In the genomic region with DNA sequence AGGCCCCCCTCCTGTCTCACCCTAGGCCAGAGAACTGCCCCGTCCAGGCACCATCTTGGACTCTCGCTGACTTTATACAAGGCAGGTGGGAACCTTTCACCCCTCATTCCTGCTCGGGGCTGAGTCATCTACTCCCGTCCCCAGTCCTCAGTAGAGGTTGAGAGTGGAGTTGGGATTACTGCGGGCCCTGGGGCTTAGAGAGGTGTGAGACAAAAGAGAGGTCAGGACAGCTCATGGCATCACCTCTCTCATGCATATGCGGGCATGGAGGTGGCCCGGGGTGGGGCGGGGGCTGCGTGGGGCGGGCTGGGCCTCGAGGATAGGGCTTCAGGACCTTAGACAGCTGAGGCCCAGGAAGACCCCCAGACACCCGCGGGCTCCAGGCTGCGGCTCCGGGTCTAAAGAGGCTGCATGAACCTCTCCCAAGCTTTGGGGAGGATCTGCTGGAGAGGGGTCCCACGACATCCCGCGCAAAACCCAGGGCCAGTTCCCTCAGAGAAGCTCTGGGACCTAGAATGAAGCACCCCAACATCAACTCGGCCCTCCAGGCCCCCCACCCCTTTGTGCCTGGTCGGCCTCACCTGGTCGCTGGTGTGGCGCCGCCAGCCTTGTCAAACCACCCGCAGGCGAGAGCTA, we compare ENCODE assay signal across 8 cellular contexts. TPM values are rescaled to one million over a fixed set of nuclear protein-coding genes. Genes with fewer than 3 reads are reported as not detected.
DNase-seq lines count a peak whose midpoint lies in the region; ATAC-seq and TF ChIP-seq lines count a peak whose summit lies in the region.

No MANE protein-coding gene starts in this region.

- peak overlapping the region in 1 of 2 donors; percentile 61 for H3K27ac Mint-ChIP-seq in natural killer cell treated with Interleukin-12 subunit alpha and Interleukin-12 subunit beta and Interleukin-15 and Interleukin-18, amount 100 ng/mL, for 72 hours

- POLR2A ChIA-PET in BJ (lab: Charles Lee): interaction anchor here (1.1 kb wide), 1 partner anchor 12 kb away, joined by 3 read pairs; no protein-coding TSS in a partner anchor

- no peaks in the 10 kb centered on the region for H3K79me2 ChIP-seq in KMS-11 (ENCODE audit: insufficient read depth, low read depth)

- no peak for ATAC-seq in natural killer cell treated with Interleukin-12 subunit alpha and Interleukin-12 subunit beta and Interleukin-15 and Interleukin-18, amount 100 ng/mL, for 72 hours
- ATAC-seq in HG02571 (IDR thresholded peaks at IDR 0.05; ENCODE audit: unreplicated experiment) (no peak), GM21360 (IDR thresholded peaks at IDR 0.05; ENCODE audit: unreplicated experiment) (no peak)

- intact Hi-C loops in dorsolateral prefrontal cortex (cut with DNase I): loop anchor here in 1 of 2 donors (1.0 to 5.0 kb wide), 2 partner anchors 32 to 37 kb away; no protein-coding TSS in a partner anchor

- CTCF ChIA-PET in BJ (lab: Yijun Ruan, JAX): interaction anchor here (1.5 to 15.1 kb wide), 9 partner anchors 9 to 111 kb away, joined by 3 to 194 read pairs (median 15); a partner anchor contains a TSS

- H3K4me2 ChIP-seq in KMS-11: peak overlapping the region; percentile 95

- H3K4me1 Mint-ChIP-seq in natural killer cell treated with Interleukin-12 subunit alpha and Interleukin-12 subunit beta and Interleukin-15 and Interleukin-18, amount 100 ng/mL, for 72 hours (ENCODE audit: low read depth in 2 of 2): peaks cover 15 to 22% of the 10 kb centered on the region in 2 donors

- H3K4me3 Mint-ChIP-seq in natural killer cell treated with Interleukin-12 subunit alpha and Interleukin-12 subunit beta and Interleukin-15 and Interleukin-18, amount 100 ng/mL, for 72 hours: peak overlapping the region; percentile 93

- peak overlapping the region; percentile 92 for H2AFZ ChIP-seq in KMS-11 (ENCODE audit: low read depth)

- H3K27me3 Mint-ChIP-seq in natural killer cell treated with Interleukin-12 subunit alpha and Interleukin-12 subunit beta and Interleukin-15 and Interleukin-18, amount 100 ng/mL, for 72 hours: peaks cover 0 to 2% of the 10 kb centered on the region in 2 donors

- 0 out of 2 replicates have a peak, but pooled peaks cover 2% of the 10 kb centered on the region for H3K27me3 ChIP-seq in BJ (ENCODE audit: control insufficient read depth, insufficient read depth, low read length)
- peaks cover 20% of the 10 kb centered on the region; the same call in 1 of the 2 replicates for H3K27me3 ChIP-seq in KMS-11 (ENCODE audit: insufficient read depth, low read depth)
- H3K27me3 ChIP-seq in dorsolateral prefrontal cortex: no peaks in the 10 kb centered on the region

- no peaks in the 10 kb centered on the region for H4K20me1 ChIP-seq in KMS-11 (ENCODE audit: insufficient read depth)

- peaks cover 7% of the 10 kb centered on the region for H3K36me3 ChIP-seq in BJ (ENCODE audit: control insufficient read depth, insufficient read depth, low read length)
- H3K36me3 ChIP-seq in KMS-11 (ENCODE audit: insufficient read depth): no peaks in the 10 kb centered on the region

- no peak for DNase-seq in BJ (ENCODE audit: low read depth)
- no peak for DNase-seq in dorsolateral prefrontal cortex
- DNase-seq in natural killer cell treated with Interleukin-12 subunit alpha and Interleukin-12 subunit beta and Interleukin-15 and Interleukin-18, amount 100 ng/mL, for 72 hours (ENCODE audit: low spot score): no peak
- DNase-seq in SKM-1 (lab: John Stamatoyannopoulos, UW; ENCODE audit: unreplicated experiment): no peak
- no peak for DNase-seq in HCEC 1CT

- H3K4me1 ChIP-seq in KMS-11 (ENCODE audit: low read depth, poor library complexity, severe bottlenecking): no peaks in the 10 kb centered on the region

- no peak overlapping the region for H3K9ac ChIP-seq in KMS-11

- H3K27ac ChIP-seq in KMS-11 (no peak overlapping the region), dorsolateral prefrontal cortex (peak overlapping the region in 57 of 59 donors; percentile 93 to 100 (median 99))

- TF ChIP-seq CTCF in BJ (IDR thresholded peaks at IDR 0.05; ENCODE audit: insufficient read depth, low read depth, low read length) (no peak), KMS-11 (conservative IDR thresholded peaks at IDR 0.05; ENCODE audit: low read depth, low read length) (no peak), dorsolateral prefrontal cortex (IDR thresholded peaks at IDR 0.05 in 54 of 56, conservative IDR thresholded peaks at IDR 0.05 in 2 of 56; ENCODE audit: low read depth in 1 of 56, partially characterized antibody in 56 of 56) (peak in 2 of 56 donors; percentile 17 to 27)

- H3K36me3 Mint-ChIP-seq in natural killer cell treated with Interleukin-12 subunit alpha and Interleukin-12 subunit beta and Interleukin-15 and Interleukin-18, amount 100 ng/mL, for 72 hours: no peaks in the 10 kb centered on the region

- H3K4me3 ChIP-seq in BJ (ENCODE audit: low read depth, low read length) (peak overlapping the region; percentile 76), KMS-11 (IDR thresholded peaks at IDR 0.05; ENCODE audit: insufficient read depth, low read depth, low read length) (no peak overlapping the region), dorsolateral prefrontal cortex (peak overlapping the region; percentile 55 to 100 (median 92))

- H3K9me3 Mint-ChIP-seq in natural killer cell treated with Interleukin-12 subunit alpha and Interleukin-12 subunit beta and Interleukin-15 and Interleukin-18, amount 100 ng/mL, for 72 hours: no peaks in the 10 kb centered on the region

RNA-seq across cellular contexts. Expression of a gene that starts 0.3 kb away (rescaled TPM):
- polyA plus RNA-seq in BJ (2011; rRNA removed): 0.53 and 0.86 TPM in 2 replicates
- 0.26 and 0.57 TPM in 2 replicates for polyA minus RNA-seq in BJ (2011; rRNA and poly(A)+ RNA removed)
- total RNA-seq in dorsolateral prefrontal cortex: 10 to 100 TPM; 11.3 to 42.8 (median 23.8) TPM
- total RNA-seq in natural killer cell treated with Interleukin-12 subunit alpha and Interleukin-12 subunit beta and Interleukin-15 and Interleukin-18, amount 100 ng/mL, for 72 hours: under 1 TPM; 0.17 to 0.62 TPM

RNA-seq across cellular contexts. Expression of a gene that starts 0.4 kb away (rescaled TPM):
- 100 and 125 TPM in 2 replicates for polyA plus RNA-seq in BJ (2011; rRNA removed)
- polyA minus RNA-seq in BJ (2011; rRNA and poly(A)+ RNA removed): 93.5 and 151 TPM in 2 replicates
- total RNA-seq in dorsolateral prefrontal cortex: 100 to 1,000 TPM in 7 of 120 experiments, 10 to 100 TPM in 113; 53.8 to 127 (median 83.8) TPM
- total RNA-seq in natural killer cell treated with Interleukin-12 subunit alpha and Interleukin-12 subunit beta and Interleukin-15 and Interleukin-18, amount 100 ng/mL, for 72 hours: 10 to 100 TPM; 12.5 to 21.1 TPM

RNA-seq across cellular contexts. Expression of a gene that starts 31.0 kb away (rescaled TPM):
- polyA plus RNA-seq in BJ (2011; rRNA removed): 47.5 and 81.5 TPM in 2 replicates
- 50.0 and 80.8 TPM in 2 replicates for polyA minus RNA-seq in BJ (2011; rRNA and poly(A)+ RNA removed)
- total RNA-seq in dorsolateral prefrontal cortex: 100 to 1,000 TPM in 1 of 120 experiments, 10 to 100 TPM in 119; 37.0 to 129 (median 54.7) TPM
- total RNA-seq in natural killer cell treated with Interleukin-12 subunit alpha and Interleukin-12 subunit beta and Interleukin-15 and Interleukin-18, amount 100 ng/mL, for 72 hours: 1 to 10 TPM; 6.2 to 6.4 TPM

RNA-seq across cellular contexts. Expression of a gene that starts 31.2 kb away (rescaled TPM):
- polyA plus RNA-seq in BJ (2011; rRNA removed): 21.4 and 32.4 TPM in 2 replicates
- 18.1 and 21.5 TPM in 2 replicates for polyA minus RNA-seq in BJ (2011; rRNA and poly(A)+ RNA removed)
- total RNA-seq in dorsolateral prefrontal cortex: 1 to 10 TPM in 105 of 120 experiments, under 1 TPM in 15; 0.37 to 6.3 (median 1.9) TPM
- total RNA-seq in natural killer cell treated with Interleukin-12 subunit alpha and Interleukin-12 subunit beta and Interleukin-15 and Interleukin-18, amount 100 ng/mL, for 72 hours: 1 to 10 TPM in 1 of 2 donors, not detected in 1; 1.9 TPM

RNA-seq across cellular contexts. Expression of a gene that starts 43.3 kb away (rescaled TPM):
- 4.7 and 5.5 TPM in 2 replicates for polyA plus RNA-seq in BJ (2011; rRNA removed)
- polyA minus RNA-seq in BJ (2011; rRNA and poly(A)+ RNA removed): 4.6 and 5.9 TPM in 2 replicates
- total RNA-seq in dorsolateral prefrontal cortex: 10 to 100 TPM in 1 of 120 experiments, 1 to 10 TPM in 119; 3.4 to 10.0 (median 5.4) TPM
- total RNA-seq in natural killer cell treated with Interleukin-12 subunit alpha and Interleukin-12 subunit beta and Interleukin-15 and Interleukin-18, amount 100 ng/mL, for 72 hours: 10 to 100 TPM; 13.6 to 34.2 TPM

Comparison
In these comparisons a context has a peak if more than half of its experiments do, and no peak if none do; other contexts are left out.
1. RNA of a gene that starts 0.3 kb away (total RNA-seq): 11.3 to 42.8 TPM in dorsolateral prefrontal cortex; 0.17 to 0.62 TPM in natural killer cell treated with Interleukin-12 subunit alpha and Interleukin-12 subunit beta and Interleukin-15 and Interleukin-18, amount 100 ng/mL, for 72 hours; every median in the first group is over 4 times any median in the second.
2. RNA of a gene that starts 31.0 kb away (total RNA-seq): 37.0 to 129 TPM in dorsolateral prefrontal cortex; 6.2 to 6.4 TPM in natural killer cell treated with Interleukin-12 subunit alpha and Interleukin-12 subunit beta and Interleukin-15 and Interleukin-18, amount 100 ng/mL, for 72 hours; every median in the first group is over 4 times any median in the second.